In genomic region chr17:36975922-36976515, GRCh38 we compare ENCODE assay signal across 24 cellular contexts. TPM values are rescaled to one million over a fixed set of nuclear protein-coding genes. Genes with fewer than 3 reads are reported as not detected.
"Had no signal": no experiment of that assay in that cellular context is flagged by ENCODE, and none has a peak within 500 bp of the region (broad histone marks: within the 10 kb centered on the region; RNA-seq: fewer than 3 reads in every experiment).

No MANE protein-coding gene starts in this region.

- H3K36me3 ChIP-seq: esophagus squamous epithelium, left ventricle myocardium inferior, pancreas, suprapubic skin, thyroid gland had no signal

- H2AFZ ChIP-seq: hepatocyte had no signal

- H3K4me1 ChIP-seq: lower lobe of right lung, thyroid gland had no signal

- H3K9me3 ChIP-seq: esophagus squamous epithelium, left ventricle myocardium inferior, lower lobe of right lung, pancreas, suprapubic skin, thyroid gland had no signal

- ATAC-seq: effector memory CD8-positive, alpha-beta T cell; left cardiac atrium; lower lobe of right lung; natural killer cell treated with Interleukin-12 subunit alpha and Interleukin-12 subunit beta and Interleukin-15 and Interleukin-18, amount 100 ng/mL, for 72 hours; pancreas; right cardiac atrium had no signal

- FAIRE-seq: kidney, pancreas, urothelium cell line had no signal

- H3K36me3 Mint-ChIP-seq: natural killer cell treated with Interleukin-12 subunit alpha and Interleukin-12 subunit beta and Interleukin-15 and Interleukin-18, amount 100 ng/mL, for 72 hours had no signal

- H3K4me3 Mint-ChIP-seq: dendritic cell treated with granulocyte-macrophage colony-stimulating factor and Interleukin-4, amounts not matched to agents 40 ng/mL and 50 ng/mL, for 4 days; effector memory CD8-positive, alpha-beta T cell; natural killer cell treated with Interleukin-12 subunit alpha and Interleukin-12 subunit beta and Interleukin-15 and Interleukin-18, amount 100 ng/mL, for 72 hours; type B pancreatic cell had no signal

- DNase-seq: effector memory CD8-positive, alpha-beta T cell; esophagus squamous epithelium; foreskin fibroblast; head of caudate nucleus; kidney; left cardiac atrium; left ventricle myocardium inferior; lower lobe of right lung; mesenchymal stem cell; midbrain; occipital lobe; pancreas; right cardiac atrium; stimulated activated CD4-positive, alpha-beta T cell treated with anti-CD3 and anti-CD28 coated beads, Interleukin-2, amount 100 ng/mL, for 48 hours; stimulated activated naive CD4-positive, alpha-beta T cell treated with Interleukin-2 at 50 U/mL for 16 hours; thyroid gland had no signal

- H3K27ac Mint-ChIP-seq: dendritic cell treated with granulocyte-macrophage colony-stimulating factor and Interleukin-4, amounts not matched to agents 40 ng/mL and 50 ng/mL, for 4 days; effector memory CD8-positive, alpha-beta T cell; progenitor cell of endocrine pancreas; type B pancreatic cell had no signal

- H3K27me3 ChIP-seq: esophagus squamous epithelium, hepatocyte, pancreas, suprapubic skin, thyroid gland had no signal

- H3K27me3 Mint-ChIP-seq: dendritic cell treated with granulocyte-macrophage colony-stimulating factor and Interleukin-4, amounts not matched to agents 40 ng/mL and 50 ng/mL, for 4 days; effector memory CD8-positive, alpha-beta T cell; natural killer cell treated with Interleukin-12 subunit alpha and Interleukin-12 subunit beta and Interleukin-15 and Interleukin-18, amount 100 ng/mL, for 72 hours; progenitor cell of endocrine pancreas; type B pancreatic cell had no signal

- H3K9me3 Mint-ChIP-seq: dendritic cell treated with granulocyte-macrophage colony-stimulating factor and Interleukin-4, amounts not matched to agents 40 ng/mL and 50 ng/mL, for 4 days; effector memory CD8-positive, alpha-beta T cell; natural killer cell treated with Interleukin-12 subunit alpha and Interleukin-12 subunit beta and Interleukin-15 and Interleukin-18, amount 100 ng/mL, for 72 hours; type B pancreatic cell had no signal

- H3K4me3 ChIP-seq: esophagus squamous epithelium, hepatocyte, left ventricle myocardium inferior, lower lobe of right lung, pancreas, smooth muscle cell, suprapubic skin, thyroid gland had no signal

- H3K27ac ChIP-seq: esophagus squamous epithelium, hepatocyte, left ventricle myocardium inferior, lower lobe of right lung, pancreas, suprapubic skin, thyroid gland had no signal

- H3K4me2 ChIP-seq: hepatocyte, smooth muscle cell had no signal

RNA-seq across cellular contexts. Expression of gene LHX1, which starts 38.7 kb away (rescaled TPM):
- total RNA-seq: esophagus squamous epithelium, hepatocyte, left cardiac atrium, left ventricle myocardium inferior, lower lobe of right lung, occipital lobe, pancreas, right cardiac atrium, smooth muscle cell, suprapubic skin, thyroid gland had no signal
- polyA plus RNA-seq: right cardiac atrium, smooth muscle cell had no signal
